ENCODE assay signal across 19 cellular contexts in the genomic region with DNA sequence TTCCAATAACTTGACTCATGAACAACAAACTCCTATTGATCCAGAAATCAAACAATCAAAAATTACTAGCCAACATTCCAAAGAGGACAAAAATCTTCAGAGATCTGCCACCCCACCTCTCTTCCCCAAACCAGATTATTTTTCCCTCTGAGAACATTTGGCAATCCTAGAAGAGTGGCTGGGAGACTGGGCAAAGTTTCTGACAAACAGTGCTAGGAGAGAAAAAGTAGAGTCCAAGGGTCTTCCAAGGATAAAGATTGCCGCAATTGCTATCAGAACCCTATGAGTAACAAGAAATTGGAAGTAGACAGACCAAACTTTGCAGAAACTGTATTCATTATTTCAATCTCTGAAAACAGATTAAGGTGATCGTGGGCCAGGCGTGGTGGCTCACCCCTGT.
"Had no signal": no experiment of that assay in that cellular context is flagged by ENCODE, and none has a peak within 500 bp of the region (broad histone marks: within the 10 kb centered on the region; RNA-seq: fewer than 3 reads in every experiment).

No MANE protein-coding gene starts in this region.

- H3K27me3 ChIP-seq: foreskin keratinocyte, neutrophil, stomach had no signal

- ATAC-seq: foreskin keratinocyte; natural killer cell treated with Interleukin-12 subunit alpha and Interleukin-12 subunit beta and Interleukin-15 and Interleukin-18, amount 100 ng/mL, for 72 hours had no signal

- H3K4me3 Mint-ChIP-seq: endodermal cell; natural killer cell treated with Interleukin-12 subunit alpha and Interleukin-12 subunit beta and Interleukin-15 and Interleukin-18, amount 100 ng/mL, for 72 hours; type B pancreatic cell had no signal

- H3K27me3 Mint-ChIP-seq: natural killer cell treated with Interleukin-12 subunit alpha and Interleukin-12 subunit beta and Interleukin-15 and Interleukin-18, amount 100 ng/mL, for 72 hours; type B pancreatic cell had no signal

- H3K27ac Mint-ChIP-seq: endodermal cell; natural killer cell treated with Interleukin-12 subunit alpha and Interleukin-12 subunit beta and Interleukin-15 and Interleukin-18, amount 100 ng/mL, for 72 hours; type B pancreatic cell had no signal

- H3K27ac ChIP-seq: coronary artery, foreskin keratinocyte, neutrophil, stomach, thoracic aorta had no signal

- H3K36me3 ChIP-seq: thoracic aorta had no signal

- H3K36me3 Mint-ChIP-seq: natural killer cell treated with Interleukin-12 subunit alpha and Interleukin-12 subunit beta and Interleukin-15 and Interleukin-18, amount 100 ng/mL, for 72 hours had no signal

- H3K9me3 Mint-ChIP-seq: endodermal cell; natural killer cell treated with Interleukin-12 subunit alpha and Interleukin-12 subunit beta and Interleukin-15 and Interleukin-18, amount 100 ng/mL, for 72 hours had no signal

- H3K9me3 ChIP-seq: neutrophil, psoas muscle, stomach, thoracic aorta had no signal

- H3K4me3 ChIP-seq: coronary artery, lung, psoas muscle, stomach, thoracic aorta had no signal

- DNase-seq: effector CD4-positive, alpha-beta T cell; endodermal cell; erythroblast; foreskin keratinocyte; mesenchymal stem cell; midbrain; psoas muscle; retina; small intestine; stimulated activated CD4-positive, alpha-beta T cell treated with anti-CD3 and anti-CD28 coated beads, Interleukin-12 subunit alpha, Interleukin-12 subunit beta, amount 100 ng/mL, for 4 hours; stimulated activated naive CD4-positive, alpha-beta T cell; stomach; substantia nigra had no signal
